10 cellular contexts compared by ENCODE assay signal in the genomic region with DNA sequence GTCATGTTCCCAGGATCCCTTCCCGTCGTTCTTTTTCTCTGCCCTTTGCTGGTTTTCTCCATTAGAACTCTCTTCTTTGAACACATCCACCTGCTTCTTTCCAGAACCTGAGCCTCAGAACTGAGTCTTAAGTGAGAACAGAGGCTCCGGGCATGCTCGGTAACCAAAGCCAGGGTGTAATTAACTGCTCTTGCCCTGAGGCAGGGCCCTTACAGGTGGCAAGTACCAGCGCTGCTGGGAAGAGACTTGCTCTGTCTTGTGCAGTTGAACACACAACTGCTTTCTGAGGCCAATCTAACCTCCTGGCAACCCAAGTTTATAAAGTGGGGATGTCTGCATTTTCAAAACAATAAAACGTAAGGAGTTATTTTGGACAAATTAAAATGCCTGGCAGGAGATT. TPM values are rescaled to one million over a fixed set of nuclear protein-coding genes. Genes with fewer than 3 reads are reported as not detected.
DNase-seq lines count a peak whose midpoint lies in the region; ATAC-seq and TF ChIP-seq lines count a peak whose summit lies in the region.
"Had no signal": no experiment of that assay in that cellular context is flagged by ENCODE, and none has a peak within 500 bp of the region (broad histone marks: within the 10 kb centered on the region; RNA-seq: fewer than 3 reads in every experiment).

No MANE protein-coding gene starts in this region.

- no peak overlapping the region for H3K23ac ChIP-seq in mesendoderm (ENCODE audit: low read length)

- no peak for ATAC-seq in activated naive CD8-positive, alpha-beta T cell treated with anti-CD3 and anti-CD28 coated beads, Interleukin-2, amount 50 U/mL, for 24 hours
- ATAC-seq in GM18873 (IDR thresholded peaks at IDR 0.05; ENCODE audit: low FRiP score, unreplicated experiment) (no peak), GM21423 (IDR thresholded peaks at IDR 0.05; ENCODE audit: unreplicated experiment) (no peak), HG03159 (IDR thresholded peaks at IDR 0.05; ENCODE audit: unreplicated experiment) (no peak)

- no peak overlapping the region for H3K4ac ChIP-seq in mesendoderm (ENCODE audit: low read depth, low read length)

- H3K36me3 Mint-ChIP-seq in activated naive CD8-positive, alpha-beta T cell treated with anti-CD3 and anti-CD28 coated beads, Interleukin-2, amount 50 U/mL, for 24 hours (ENCODE audit: low read depth), result no peaks in the 10 kb centered on the region

- H2BK120ac ChIP-seq in mesendoderm (ENCODE audit: low read depth, low read length), result no peak overlapping the region

- H3K4me1 Mint-ChIP-seq in activated naive CD8-positive, alpha-beta T cell treated with anti-CD3 and anti-CD28 coated beads, Interleukin-2, amount 50 U/mL, for 24 hours, result peaks cover 7% of the 10 kb centered on the region

- no peak overlapping the region for H3K27ac ChIP-seq in mesendoderm (ENCODE audit: low read depth, low read length)

- H3K4me2 ChIP-seq in mesendoderm (ENCODE audit: low read length), result peak overlapping the region; percentile 95

- DNase-seq in AG10803 (ENCODE audit: low read depth), result no peak
- no peak for DNase-seq in HAP-1 (ENCODE audit: low spot score in 2 of 2)
- no peak for DNase-seq in activated naive CD8-positive, alpha-beta T cell treated with anti-CD3 and anti-CD28 coated beads, Interleukin-2, amount 50 U/mL, for 24 hours
- DNase-seq in mesendoderm, result peak; percentile 37
- DNase-seq in activated CD4-positive, alpha-beta T cell treated with anti-CD3 and anti-CD28 coated beads for 48 hours, result no peak
- DNase-seq: stimulated activated naive B cell treated with anti-CD40 and anti-IgM and Interleukin-4, amounts not matched to agents 10 μg/mL and 1 μg/mL and 100 μg/mL, for 72 hours had no signal

- peak overlapping the region; percentile 59; the same call in 1 of the 2 replicates for H3K4me3 ChIP-seq in AG10803 (ENCODE audit: low read length)
- peak overlapping the region; percentile 40; the same call in 1 of the 2 replicates for H3K4me3 ChIP-seq in HAP-1
- no peak overlapping the region for H3K4me3 ChIP-seq in mesendoderm (ENCODE audit: low read length)

- no peak overlapping the region for H2BK15ac ChIP-seq in mesendoderm (replicated peaks; ENCODE audit: low read depth)

- H3K27me3 Mint-ChIP-seq in activated naive CD8-positive, alpha-beta T cell treated with anti-CD3 and anti-CD28 coated beads, Interleukin-2, amount 50 U/mL, for 24 hours, result peaks cover 56% of the 10 kb centered on the region

- H3K27ac Mint-ChIP-seq in activated naive CD8-positive, alpha-beta T cell treated with anti-CD3 and anti-CD28 coated beads, Interleukin-2, amount 50 U/mL, for 24 hours, result no peak overlapping the region
- H3K27ac Mint-ChIP-seq: dendritic cell treated with granulocyte-macrophage colony-stimulating factor and Interleukin-4, amounts not matched to agents 40 ng/mL and 50 ng/mL, for 4 days; stimulated activated naive B cell treated with anti-CD40 and anti-IgM and Interleukin-4, amounts not matched to agents 10 μg/mL and 1 μg/mL and 100 μg/mL, for 72 hours had no signal

- no peak overlapping the region for H3K56ac ChIP-seq in mesendoderm (ENCODE audit: low read length)

- no peaks in the 10 kb centered on the region for H3K9me3 ChIP-seq in HAP-1

- H3K4me1 ChIP-seq in HAP-1 (no peaks in the 10 kb centered on the region), mesendoderm (ENCODE audit: control insufficient read depth, low read depth, low read length) (no peaks in the 10 kb centered on the region)

- no peak overlapping the region for H3K9ac ChIP-seq in mesendoderm (ENCODE audit: low read length)

- H3K79me2 ChIP-seq in mesendoderm (ENCODE audit: control insufficient read depth, insufficient read depth, low read length), result no peaks in the 10 kb centered on the region

- H3K18ac ChIP-seq in mesendoderm (ENCODE audit: low read length), result no peak overlapping the region

- H3K4me3 Mint-ChIP-seq in activated naive CD8-positive, alpha-beta T cell treated with anti-CD3 and anti-CD28 coated beads, Interleukin-2, amount 50 U/mL, for 24 hours, result peak overlapping the region; percentile 56

- WGBS in mesendoderm (ENCODE audit: extremely low coverage, insufficient coverage, low lambda C conversion rate), result no CpG with 5 or more reads among the region's 6 CpGs

- TF ChIP-seq CTCF in AG10803 (conservative IDR thresholded peaks at IDR 0.05; ENCODE audit: low read length), result no peak

- in situ Hi-C loops in HAP-1 (cut with MboI; ENCODE audit: low sequenced_read_pairs), result no loop called here

- no peaks in the 10 kb centered on the region for H3K79me1 ChIP-seq in mesendoderm (ENCODE audit: low read length)

- no peak overlapping the region for H4K8ac ChIP-seq in mesendoderm (ENCODE audit: low read depth, low read length)

- peaks cover 18% of the 10 kb centered on the region; the same call in 1 of the 2 replicates for H3K27me3 ChIP-seq in HAP-1 (ENCODE audit: low read depth)
- peaks cover 13% of the 10 kb centered on the region for H3K27me3 ChIP-seq in mesendoderm (ENCODE audit: insufficient read depth, low read length, poor library complexity)

- H2AK5ac ChIP-seq in mesendoderm (ENCODE audit: low read length), result no peak overlapping the region

- H2BK5ac ChIP-seq in mesendoderm (ENCODE audit: low read length), result no peak overlapping the region

- H3K36me3 ChIP-seq in HAP-1 (replicated peaks) (no peaks in the 10 kb centered on the region), mesendoderm (ENCODE audit: control insufficient read depth, insufficient read depth, low read length) (no peaks in the 10 kb centered on the region)

- no peak overlapping the region for H4K5ac ChIP-seq in mesendoderm (ENCODE audit: low read length)

- no peaks in the 10 kb centered on the region for H3K9me3 Mint-ChIP-seq in activated naive CD8-positive, alpha-beta T cell treated with anti-CD3 and anti-CD28 coated beads, Interleukin-2, amount 50 U/mL, for 24 hours
- H3K9me3 Mint-ChIP-seq: dendritic cell treated with granulocyte-macrophage colony-stimulating factor and Interleukin-4, amounts not matched to agents 40 ng/mL and 50 ng/mL, for 4 days had no signal

RNA-seq across cellular contexts. Expression of gene DEK, which starts 12.3 kb away (rescaled TPM):
- polyA plus RNA-seq in mesendoderm (2013, experiment 1 of 2), result 262 TPM
- polyA plus RNA-seq in mesendoderm (2013, experiment 2 of 2), result 269 TPM
